ENCODE assay signal across 16 cellular contexts in genomic region chr15:50166216-50166615, GRCh38. TPM values are rescaled to one million over a fixed set of nuclear protein-coding genes. Genes with fewer than 3 reads are reported as not detected.
DNase-seq lines count a peak whose midpoint lies in the region; ATAC-seq, FAIRE-seq and TF ChIP-seq lines count a peak whose summit lies in the region.
"Had no signal": no experiment of that assay in that cellular context is flagged by ENCODE, and none has a peak within 500 bp of the region (broad histone marks: within the 10 kb centered on the region; RNA-seq: fewer than 3 reads in every experiment).

No MANE protein-coding gene starts in this region.

- H2AFZ ChIP-seq in MM.1S (ENCODE audit: low read length), result no peak overlapping the region

- peak; percentile 13 for FAIRE-seq in HTR-8/SVneo (lab: Jason Lieb, UNC)

- H3K36me3 ChIP-seq in body of pancreas (replicated peaks in 1 of 2; ENCODE audit: insufficient read depth in 1 of 2, low read depth in 2 of 2) (no peaks in the 10 kb centered on the region), MM.1S (replicated peaks; ENCODE audit: insufficient read depth, low read length) (no peaks in the 10 kb centered on the region)

- no peaks in the 10 kb centered on the region for H3K9me2 ChIP-seq in MM.1S (replicated peaks; ENCODE audit: insufficient read depth, low read length)

- H3K79me2 ChIP-seq in MM.1S (ENCODE audit: low read length), result no peaks in the 10 kb centered on the region

- TF ChIP-seq POLR2A in body of pancreas (IDR thresholded peaks at IDR 0.05), result no peak

- H3K27ac ChIP-seq in body of pancreas, result no peak overlapping the region
- no peak overlapping the region for H3K27ac ChIP-seq in MM.1S (ENCODE audit: low read length)

- no peaks in the 10 kb centered on the region for H4K20me1 ChIP-seq in MM.1S (ENCODE audit: insufficient read depth, low read length)

- TF ChIP-seq CTCF in AG10803 (conservative IDR thresholded peaks at IDR 0.05; ENCODE audit: low read length) (0 out of 2 replicates have a peak, but pooled peaks have one; percentile 6), body of pancreas (IDR thresholded peaks at IDR 0.05) (no peak), MM.1S (IDR thresholded peaks at IDR 0.05; ENCODE audit: low read length) (no peak)

- H3K9me3 ChIP-seq in body of pancreas (no peaks in the 10 kb centered on the region), MM.1S (replicated peaks; ENCODE audit: insufficient read depth, low read length) (no peaks in the 10 kb centered on the region)

- no peaks in the 10 kb centered on the region for H3K27me3 ChIP-seq in body of pancreas
- H3K27me3 ChIP-seq in MM.1S (replicated peaks; ENCODE audit: insufficient read depth, low read length), result no peaks in the 10 kb centered on the region

- H3K4me1 ChIP-seq in body of pancreas (no peaks in the 10 kb centered on the region), MM.1S (ENCODE audit: low read length) (no peaks in the 10 kb centered on the region)

- ATAC-seq in body of pancreas (peak; percentile 33), sciatic nerve (no peak), HG03571 (IDR thresholded peaks at IDR 0.05; ENCODE audit: unreplicated experiment) (no peak)
- ATAC-seq: HCT116, left ventricle myocardium superior, Panc1 had no signal

- DNase-seq in AG10803 (ENCODE audit: low read depth) (peak; percentile 64), HTR-8/SVneo (ENCODE audit: insufficient read length, low spot score) (peak; percentile 41), body of pancreas (no peak), kidney glomerular epithelial cell (lab: John Stamatoyannopoulos, UW) (peak; percentile 51), MM.1S (no peak), sciatic nerve (ENCODE audit: low spot score) (no peak), SW 1271 (lab: John Stamatoyannopoulos, UW) (no peak)
- DNase-seq: Kasumi-1; left ventricle myocardium superior; NCI-H2227 treated with DMSO at 0.1 percent for 48 hours; stimulated activated CD4-positive, alpha-beta T cell treated with anti-CD3 and anti-CD28 coated beads, Interleukin-2, amount 100 ng/mL, for 48 hours; stimulated activated naive CD4-positive, alpha-beta T cell had no signal

- no peaks in the 10 kb centered on the region for H3F3A ChIP-seq in MM.1S (ENCODE audit: insufficient read depth, low read length)

- 68 to 83% methylated on average over 1 of the region's 1 CpG for WGBS in body of pancreas, 2 donors

- no peak overlapping the region for H3K4me3 ChIP-seq in AG10803 (ENCODE audit: low read length)
- no peak overlapping the region for H3K4me3 ChIP-seq in body of pancreas
- H3K4me3 ChIP-seq in MM.1S (ENCODE audit: low read length), result no peak overlapping the region

- H3K4me2 ChIP-seq in MM.1S (ENCODE audit: low read depth, low read length), result no peak overlapping the region

- intact Hi-C loops in body of pancreas (cut with DNase I), result no loop called here
- intact Hi-C loops in sciatic nerve (cut with DNase I), result no loop called here

- no peak overlapping the region for H3K9ac ChIP-seq in MM.1S (ENCODE audit: low read length)

RNA-seq across cellular contexts. Expression of gene SLC27A2, which starts 15.8 kb away (rescaled TPM):
- 1 to 10 TPM; 3.9 to 4.6 TPM for total RNA-seq in body of pancreas
- 0.36 TPM for total RNA-seq in sciatic nerve
- total RNA-seq: left ventricle myocardium superior, osteocyte had no signal

RNA-seq across cellular contexts. Expression of gene ATP8B4, which starts 47.2 kb away (rescaled TPM):
- total RNA-seq in body of pancreas (1 to 10 TPM; 3.1 to 6.6 TPM), sciatic nerve (16.5 TPM)
- total RNA-seq: osteocyte had no signal

Comparison
In these comparisons a context has a peak if more than half of its experiments do, and no peak if none do; other contexts are left out.
1. DNase-seq: peak in AG10803 (single experiment), HTR-8/SVneo (single experiment) and kidney glomerular epithelial cell (single experiment); none in body of pancreas (0 of 4), MM.1S (single experiment), sciatic nerve (single experiment) and SW 1271 (0 of 2).